ENCODE assay signal across 19 cellular contexts in genomic region chrX:10064736-10065135, GRCh38.
DNase-seq lines count a peak whose midpoint lies in the region; ATAC-seq, FAIRE-seq and TF ChIP-seq lines count a peak whose summit lies in the region.
"Had no signal": no experiment of that assay in that cellular context is flagged by ENCODE, and none has a peak within 500 bp of the region (broad histone marks: within the 10 kb centered on the region; RNA-seq: fewer than 3 reads in every experiment).

No MANE protein-coding gene starts in this region.

- peak; percentile 46 for ATAC-seq in Right ventricle myocardium superior (ENCODE audit: poor library complexity)
- ATAC-seq in Right ventricle myocardium inferior, result no peak
- no peak for ATAC-seq in WTC11
- peak in 3 of 4 donors; percentile 44 to 73 (median 59) for ATAC-seq in pancreas
- ATAC-seq in GM19023 (IDR thresholded peaks at IDR 0.05; ENCODE audit: unreplicated experiment), result no peak
- ATAC-seq in sciatic nerve, result no peak
- ATAC-seq: A549, GM12878 had no signal

- POLR2A ChIA-PET in WTC11 (lab: Charles Lee), result no interaction called here

- no peak overlapping the region for H3K4me3 ChIP-seq in pancreas
- H3K4me3 ChIP-seq: A549, GM12878 had no signal

- H3K27me3 ChIP-seq in pancreas, result no peaks in the 10 kb centered on the region

- peak overlapping the region; percentile 45; the same call in 1 of the 2 replicates for H3K27ac Mint-ChIP-seq in WTC11
- H3K27ac Mint-ChIP-seq: CD4-positive, CD25-positive, alpha-beta regulatory T cell; IgD-negative memory B cell had no signal

- CTCF ChIA-PET in WTC11 (lab: Charles Lee), result no interaction called here

- WGBS in pancreas, 2 donors, result 54 to 66% methylated on average over 11 of the region's 11 CpGs

- H3K36me3 ChIP-seq in pancreas, result no peaks in the 10 kb centered on the region

- H3K9me3 Mint-ChIP-seq in WTC11, result no peaks in the 10 kb centered on the region
- H3K9me3 Mint-ChIP-seq: CD4-positive, CD25-positive, alpha-beta regulatory T cell had no signal

- H3K27me3 Mint-ChIP-seq in WTC11 (ENCODE audit: low read depth), result no peaks in the 10 kb centered on the region
- H3K27me3 Mint-ChIP-seq: CD4-positive, CD25-positive, alpha-beta regulatory T cell; IgD-negative memory B cell had no signal

- peaks cover 39% of the 10 kb centered on the region for H3K4me1 Mint-ChIP-seq in WTC11

- H3K4me1 ChIP-seq in pancreas, result no peaks in the 10 kb centered on the region

- FAIRE-seq in pancreas (lab: Jason Lieb, UNC), result no peak
- no peak for FAIRE-seq in D721Med (lab: Jason Lieb, UNC)
- FAIRE-seq: A549, GM12878, GM18507 had no signal

- no peak for TF ChIP-seq CTCF in WTC11 (IDR thresholded peaks at IDR 0.05)
- TF ChIP-seq CTCF in pancreas (IDR thresholded peaks at IDR 0.05), result no peak
- TF ChIP-seq CTCF in D721Med (IDR thresholded peaks at IDR 0.05; ENCODE audit: insufficient read depth, missing control alignments), result no peak

- H3K36me3 Mint-ChIP-seq in WTC11, result peaks cover 18% of the 10 kb centered on the region
- H3K36me3 Mint-ChIP-seq: CD4-positive, CD25-positive, alpha-beta regulatory T cell had no signal

- H3K27ac ChIP-seq in pancreas, result no peak overlapping the region
- H3K27ac ChIP-seq: A549, RWPE1 had no signal

- no peak overlapping the region for H3K4me3 Mint-ChIP-seq in WTC11
- H3K4me3 Mint-ChIP-seq: CD4-positive, CD25-positive, alpha-beta regulatory T cell; IgD-negative memory B cell had no signal

- intact Hi-C loops in Right ventricle myocardium superior (cut with DNase I) (no loop called here), Right ventricle myocardium inferior (cut with DNase I) (no loop called here), pancreas (cut with DNase I) (no loop called here), sciatic nerve (cut with DNase I) (no loop called here)

- DNase-seq in Right ventricle myocardium superior, result no peak
- DNase-seq in Right ventricle myocardium inferior (ENCODE audit: missing footprints), result no peak
- DNase-seq in WTC11 (ENCODE audit: low spot score), result no peak
- DNase-seq in pancreas, result peak in 2 of 6 donors; percentile 10 to 22
- DNase-seq in D721Med (ENCODE audit: insufficient read length, low spot score), result no peak
- DNase-seq in sciatic nerve (ENCODE audit: low spot score), result no peak
- DNase-seq: AML-193; CD4-positive, CD25-positive, alpha-beta regulatory T cell; MV-4-11; NCI-H146; NCI-H2171; NCI-H510A; OCI-M1 had no signal

- H3K9me3 ChIP-seq in pancreas, result no peaks in the 10 kb centered on the region
- H3K9me3 ChIP-seq: A549 had no signal

TF ChIP-seq in WTC11, 78 proteins besides CTCF, POLR2A, EP300 and RAD21:
- TF ChIP-seq RELA (CRISPR knock-in tag; IDR thresholded peaks at IDR 0.05; ENCODE audit: borderline replicate concordance) (no peak), ZNF396 (CRISPR knock-in tag; IDR thresholded peaks at IDR 0.05; ENCODE audit: borderline replicate concordance) (no peak), IRF2 (CRISPR knock-in tag; IDR thresholded peaks at IDR 0.05; ENCODE audit: borderline replicate concordance, low read depth) (no peak), CDX4 (CRISPR knock-in tag; IDR thresholded peaks at IDR 0.05; ENCODE audit: borderline replicate concordance) (no peak), OVOL2 (CRISPR knock-in tag; IDR thresholded peaks at IDR 0.05; ENCODE audit: borderline replicate concordance) (no peak), RORB (CRISPR knock-in tag; IDR thresholded peaks at IDR 0.05) (no peak), NFYB (CRISPR knock-in tag; conservative IDR thresholded peaks at IDR 0.05; ENCODE audit: low read depth) (no peak), HMGA2 (CRISPR knock-in tag; IDR thresholded peaks at IDR 0.05) (no peak)
- TF ChIP-seq, protein P1, sequence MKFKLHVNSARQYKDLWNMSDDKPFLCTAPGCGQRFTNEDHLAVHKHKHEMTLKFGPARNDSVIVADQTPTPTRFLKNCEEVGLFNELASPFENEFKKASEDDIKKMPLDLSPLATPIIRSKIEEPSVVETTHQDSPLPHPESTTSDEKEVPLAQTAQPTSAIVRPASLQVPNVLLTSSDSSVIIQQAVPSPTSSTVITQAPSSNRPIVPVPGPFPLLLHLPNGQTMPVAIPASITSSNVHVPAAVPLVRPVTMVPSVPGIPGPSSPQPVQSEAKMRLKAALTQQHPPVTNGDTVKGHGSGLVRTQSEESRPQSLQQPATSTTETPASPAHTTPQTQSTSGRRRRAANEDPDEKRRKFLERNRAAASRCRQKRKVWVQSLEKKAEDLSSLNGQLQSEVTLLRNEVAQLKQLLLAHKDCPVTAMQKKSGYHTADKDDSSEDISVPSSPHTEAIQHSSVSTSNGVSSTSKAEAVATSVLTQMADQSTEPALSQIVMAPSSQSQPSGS (CRISPR knock-in tag; IDR thresholded peaks at IDR 0.05; ENCODE audit: borderline replicate concordance, low read depth), result no peak
- TF ChIP-seq, protein P2, sequence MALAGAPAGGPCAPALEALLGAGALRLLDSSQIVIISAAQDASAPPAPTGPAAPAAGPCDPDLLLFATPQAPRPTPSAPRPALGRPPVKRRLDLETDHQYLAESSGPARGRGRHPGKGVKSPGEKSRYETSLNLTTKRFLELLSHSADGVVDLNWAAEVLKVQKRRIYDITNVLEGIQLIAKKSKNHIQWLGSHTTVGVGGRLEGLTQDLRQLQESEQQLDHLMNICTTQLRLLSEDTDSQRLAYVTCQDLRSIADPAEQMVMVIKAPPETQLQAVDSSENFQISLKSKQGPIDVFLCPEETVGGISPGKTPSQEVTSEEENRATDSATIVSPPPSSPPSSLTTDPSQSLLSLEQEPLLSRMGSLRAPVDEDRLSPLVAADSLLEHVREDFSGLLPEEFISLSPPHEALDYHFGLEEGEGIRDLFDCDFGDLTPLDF (CRISPR knock-in tag; IDR thresholded peaks at IDR 0.05), result no peak

Comparison
In these comparisons a context has a peak if more than half of its experiments do, and no peak if none do; other contexts are left out.
1. ATAC-seq: peak in Right ventricle myocardium superior (single experiment) and pancreas (3 of 4); none in Right ventricle myocardium inferior (single experiment), WTC11 (single experiment), GM19023 (single experiment) and sciatic nerve (single experiment).